6 cellular contexts compared by ENCODE assay signal in the genomic region with DNA sequence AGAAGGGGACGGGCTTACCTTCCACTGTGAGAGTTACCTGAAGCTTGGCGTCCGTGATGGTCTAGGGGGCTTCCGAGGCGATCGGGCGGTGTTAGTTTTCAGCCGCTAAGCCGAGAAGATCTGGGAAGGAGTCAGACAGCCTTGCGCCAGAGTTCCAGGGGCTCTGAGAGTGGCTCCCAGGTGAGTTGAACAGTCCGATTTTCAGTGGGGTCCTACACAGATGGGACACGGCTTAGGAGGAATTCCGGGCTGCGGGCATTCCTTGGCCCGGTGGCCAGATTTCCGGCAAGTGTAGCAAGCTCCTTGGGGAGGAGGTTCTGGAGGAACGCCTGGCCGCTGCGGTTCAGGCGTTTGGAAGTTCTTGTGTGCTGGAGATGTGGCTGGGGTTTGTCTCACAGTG.
DNase-seq lines count a peak whose midpoint lies in the region; ATAC-seq and TF ChIP-seq lines count a peak whose summit lies in the region.
"Not testable (repeated sequence)": the region's sequence is repeated elsewhere in the genome, so short reads cannot be mapped to it uniquely, and the experiment has no call there.

No MANE protein-coding gene starts in this region.

- H3K36me3 ChIP-seq in iPS-20b (ENCODE audit: insufficient read depth, low read depth, low read length) = peaks cover 12% of the 10 kb centered on the region
- not testable (repeated sequence) for H3K36me3 ChIP-seq in neural progenitor cell

- H3K79me2 ChIP-seq in H9 (ENCODE audit: insufficient read depth, low read length) = peaks cover 24% of the 10 kb centered on the region
- H3K79me2 ChIP-seq in neural progenitor cell (ENCODE audit: low read depth) = not testable (repeated sequence)

- H2BK120ac ChIP-seq in H9 (ENCODE audit: low read depth, low read length, poor library complexity, severe bottlenecking) = not testable (repeated sequence)

- H3K4me1 Mint-ChIP-seq in H9 (peaks cover 82 to 91% of the 10 kb centered on the region in 2 experiments), WTC11 (peaks cover 75% of the 10 kb centered on the region), endothelial cell (ENCODE audit: unreplicated experiment) (peaks cover 37% of the 10 kb centered on the region)
- not testable (repeated sequence) for H3K4me1 Mint-ChIP-seq in neural progenitor cell

- H2AFZ ChIP-seq in H9 (ENCODE audit: low read length) = not testable (repeated sequence)
- H2AFZ ChIP-seq in neural progenitor cell (replicated peaks) = peak overlapping the region; percentile 69

- H3K56ac ChIP-seq in H9 (ENCODE audit: insufficient read length, low read depth, low read length) = not testable (repeated sequence)

- peak overlapping the region; percentile 82 to 84 for H3K4me3 Mint-ChIP-seq in H9
- H3K4me3 Mint-ChIP-seq in WTC11 = peak overlapping the region; percentile 97
- peak overlapping the region; percentile 91 for H3K4me3 Mint-ChIP-seq in endothelial cell (ENCODE audit: unreplicated experiment)
- H3K4me3 Mint-ChIP-seq in neural progenitor cell = not testable (repeated sequence)

- not testable (repeated sequence) for H3K14ac ChIP-seq in H9 (ENCODE audit: insufficient read depth, low read length)

- H4K20me1 ChIP-seq in H9 (ENCODE audit: control insufficient read depth, insufficient read depth, insufficient read length); neural progenitor cell (ENCODE audit: low read depth): not testable (repeated sequence)

- not testable (repeated sequence) for H2AK5ac ChIP-seq in H9 (ENCODE audit: insufficient read length, low read length)

- not testable (repeated sequence) for ATAC-seq in WTC11

- H3K9me3 ChIP-seq in H9 (ENCODE audit: control insufficient read depth, low read depth, low read length); iPS-20b (ENCODE audit: insufficient read depth, low read depth, low read length); neural progenitor cell (ENCODE audit: low read depth): not testable (repeated sequence)

- not testable (repeated sequence) for H4K5ac ChIP-seq in H9 (ENCODE audit: insufficient read length, low read depth, low read length)

- H3K4me2 ChIP-seq in H9 (ENCODE audit: insufficient read depth, insufficient read length, low read length) = peak overlapping the region; percentile 22
- H3K4me2 ChIP-seq in neural progenitor cell = not testable (repeated sequence)

- DNase-seq in H9 (peak; percentile 30), endothelial cell (ENCODE audit: low spot score) (peak; percentile 19)
- not testable (repeated sequence) for DNase-seq in WTC11 (ENCODE audit: low spot score); neural progenitor cell (ENCODE audit: low spot score)

- H3K27me3 Mint-ChIP-seq in H9 (ENCODE audit: low read depth); WTC11 (ENCODE audit: low read depth); endothelial cell (ENCODE audit: unreplicated experiment); neural progenitor cell (ENCODE audit: insufficient read depth, low read depth): not testable (repeated sequence)

- H2BK12ac ChIP-seq in H9 (ENCODE audit: insufficient read length, low read depth, low read length) = not testable (repeated sequence)

- H3K4me3 ChIP-seq in iPS-11a (ENCODE audit: low read depth, low read length) (peak overlapping the region; percentile 33), iPS-20b (ENCODE audit: low read length) (peak overlapping the region; percentile 45; the same call in 1 of the 2 replicates)
- not testable (repeated sequence) for H3K4me3 ChIP-seq in neural progenitor cell

- not testable (repeated sequence) for H3K27ac ChIP-seq in H9 (ENCODE audit: insufficient read length, low read depth, low read length); iPS-20b (ENCODE audit: low read length); neural progenitor cell

- no CpG with 5 or more reads among the region's 20 CpGs for WGBS in H9 (ENCODE audit: extremely low coverage, insufficient read length, low lambda C conversion rate)

- H3K36me3 Mint-ChIP-seq in H9 (ENCODE audit: insufficient read depth in 1 of 3, low read depth in 3 of 3) (peaks cover 8 to 17% (median 10%) of the 10 kb centered on the region in 3 experiments), WTC11 (peaks cover 35% of the 10 kb centered on the region)
- H3K36me3 Mint-ChIP-seq in endothelial cell (ENCODE audit: low read depth, unreplicated experiment); neural progenitor cell: not testable (repeated sequence)

- peak overlapping the region; percentile 94 for H3K9ac ChIP-seq in H9 (ENCODE audit: extremely low read depth, insufficient read length, low read length)
- peak overlapping the region; percentile 37; the same call in 1 of the 2 replicates for H3K9ac ChIP-seq in iPS-20b (ENCODE audit: low read depth, low read length)
- not testable (repeated sequence) for H3K9ac ChIP-seq in neural progenitor cell

- H3K27ac Mint-ChIP-seq in H9 = peak overlapping the region; percentile 99
- peak overlapping the region; percentile 99 for H3K27ac Mint-ChIP-seq in WTC11
- H3K27ac Mint-ChIP-seq in endothelial cell (ENCODE audit: unreplicated experiment) = peak overlapping the region; percentile 82
- H3K27ac Mint-ChIP-seq in neural progenitor cell = not testable (repeated sequence)

- H4K91ac ChIP-seq in H9 (ENCODE audit: insufficient read length, low read depth, low read length) = not testable (repeated sequence)

- not testable (repeated sequence) for H3K4me1 ChIP-seq in H9 (ENCODE audit: insufficient read depth, low read length); neural progenitor cell
- peaks cover 44% of the 10 kb centered on the region for H3K4me1 ChIP-seq in iPS-20b (ENCODE audit: insufficient read depth, low read length)

- TF ChIP-seq CTCF in H9 (conservative IDR thresholded peaks at IDR 0.05); WTC11 (IDR thresholded peaks at IDR 0.05); endothelial cell (IDR thresholded peaks at IDR 0.05; ENCODE audit: unreplicated experiment); neural progenitor cell (IDR thresholded peaks at IDR 0.05): not testable (repeated sequence)

- not testable (repeated sequence) for H3K27me3 ChIP-seq in H9 (ENCODE audit: insufficient read depth, low read length); iPS-20b (ENCODE audit: insufficient read depth, low read length)
- H3K27me3 ChIP-seq in neural progenitor cell = peaks cover 12% of the 10 kb centered on the region

- not testable (repeated sequence) for H2BK20ac ChIP-seq in H9 (ENCODE audit: low read depth, low read length, poor library complexity, severe bottlenecking)

- H4K8ac ChIP-seq in H9 (replicated peaks; ENCODE audit: insufficient read length, low read depth, low read length) = not testable (repeated sequence)

- not testable (repeated sequence) for H3K79me1 ChIP-seq in H9 (ENCODE audit: insufficient read depth, low read depth, low read length, poor library complexity, severe bottlenecking)

- not testable (repeated sequence) for H3K23ac ChIP-seq in H9 (ENCODE audit: insufficient read length, low read depth, low read length)

- not testable (repeated sequence) for H3T11ph ChIP-seq in H9 (ENCODE audit: low read length)

- H2BK15ac ChIP-seq in H9 (ENCODE audit: low read depth, low read length) = not testable (repeated sequence)

- not testable (repeated sequence) for H3K18ac ChIP-seq in H9 (ENCODE audit: insufficient read length, low read depth, low read length)

- not testable (repeated sequence) for H2BK5ac ChIP-seq in H9 (ENCODE audit: insufficient read length, low read length)

- H3F3A ChIP-seq in neural progenitor cell (ENCODE audit: low read depth) = not testable (repeated sequence)

- POLR2A ChIA-PET in WTC11 (lab: Charles Lee) = not testable (repeated sequence)

- peaks cover 0 to 18% of the 10 kb centered on the region in 2 experiments; a peak in 3 of 5 replicates for H3K9me3 Mint-ChIP-seq in H9
- H3K9me3 Mint-ChIP-seq in WTC11; endothelial cell (ENCODE audit: unreplicated experiment); neural progenitor cell: not testable (repeated sequence)

- CTCF ChIA-PET in WTC11 (lab: Charles Lee) = not testable (repeated sequence)

- H3K4ac ChIP-seq in H9 (ENCODE audit: low read depth, low read length) = not testable (repeated sequence)

- H3K23me2 ChIP-seq in H9 (ENCODE audit: insufficient read length, low read depth, low read length, poor library complexity, severe bottlenecking) = not testable (repeated sequence)
